Comparison of ENCODE assay signal across 8 cellular contexts in the genomic region with DNA sequence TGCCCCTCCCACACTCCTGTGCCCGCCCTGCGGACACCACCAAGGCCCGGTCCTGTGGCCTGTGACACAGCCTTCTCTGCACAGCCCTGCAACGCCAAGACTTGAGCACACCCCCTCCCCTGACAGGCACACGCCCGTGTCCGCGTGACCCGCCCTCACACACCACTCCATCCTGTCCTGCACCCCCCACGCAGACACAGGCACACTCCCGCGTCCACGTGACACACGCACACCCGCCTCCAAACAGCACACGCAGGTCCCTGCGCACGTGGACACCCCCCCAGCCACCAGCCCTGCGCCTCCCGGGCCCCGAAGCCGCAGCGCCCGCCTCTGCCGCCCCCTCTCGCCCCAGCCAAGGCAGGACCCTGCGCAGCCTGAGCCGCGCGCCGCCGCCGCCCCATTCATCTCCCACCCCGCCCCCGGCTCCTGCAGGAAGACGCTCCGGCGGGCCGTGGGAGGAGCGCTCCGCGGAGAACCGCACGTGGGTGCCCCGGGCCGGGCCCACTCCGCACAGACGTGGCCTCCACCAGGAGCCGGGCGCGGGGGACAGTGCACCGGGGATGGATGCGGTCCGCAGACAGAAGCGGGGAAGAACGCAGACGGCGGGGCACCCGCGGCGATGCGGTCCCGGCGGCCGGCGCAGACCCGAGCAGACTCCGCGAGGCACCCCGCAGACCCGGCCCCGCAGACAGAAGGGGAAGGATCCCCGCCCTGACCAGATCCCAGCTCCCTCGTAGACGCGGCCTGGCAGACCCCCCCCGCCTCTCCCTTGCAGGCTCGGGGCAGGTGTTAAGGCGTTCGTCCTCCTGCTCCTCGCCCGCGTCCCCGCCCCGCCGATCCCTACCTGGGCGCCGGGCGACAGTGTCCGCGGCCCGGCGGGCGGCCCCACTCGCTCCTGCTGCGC. TPM values are rescaled to one million over a fixed set of nuclear protein-coding genes. Genes with fewer than 3 reads are reported as not detected.
DNase-seq lines count a peak whose midpoint lies in the region; ATAC-seq and TF ChIP-seq lines count a peak whose summit lies in the region.

No MANE protein-coding gene starts in this region.

- H3K4me1 ChIP-seq in Panc1 (ENCODE audit: control insufficient read depth, insufficient read depth, low read length) = peaks cover 48% of the 10 kb centered on the region

- H3K27me3 ChIP-seq in Panc1 (ENCODE audit: control insufficient read depth, insufficient read depth, low read length) = no peaks in the 10 kb centered on the region

- H3K9me3 ChIP-seq in Panc1 (ENCODE audit: control insufficient read depth, insufficient read depth, low read depth, low read length) = no peaks in the 10 kb centered on the region

- CTCF ChIA-PET in Panc1 (lab: Charles Lee) = no interaction called here

- peak; percentile 28 for DNase-seq in NCI-H2196 (lab: John Stamatoyannopoulos, UW; ENCODE audit: unreplicated experiment)
- DNase-seq in NCI-H2196 treated with DMSO at 0.1 percent for 48 hours (lab: John Stamatoyannopoulos, UW; ENCODE audit: unreplicated experiment) = no peak
- DNase-seq in Panc1 (ENCODE audit: low read depth, low spot score) = no peak
- DNase-seq in activated T-helper 1 cell treated with anti-CD3 and anti-CD28 coated beads, Interleukin-2, amount 50 U/mL, for 16 hours (ENCODE audit: low read depth in 1 of 2, low spot score in 1 of 2) = peak; percentile 51 to 65
- DNase-seq in fibroblast of peridontal ligament (ENCODE audit: extremely low read depth) = peak; percentile 19

- H3K36me3 ChIP-seq in Panc1 (ENCODE audit: control insufficient read depth, insufficient read depth, low read length) = no peaks in the 10 kb centered on the region; the same call in 1 of the 2 replicates

- no peak overlapping the region for H3K27ac ChIP-seq in Panc1 (ENCODE audit: low read length)

- peaks cover 7% of the 10 kb centered on the region for H3K27me3 Mint-ChIP-seq in nephron (ENCODE audit: low read depth)
- H3K27me3 Mint-ChIP-seq in stimulated activated naive CD8-positive, alpha-beta T cell treated with anti-CD3 and anti-CD28 coated beads, Interleukin-15, Interleukin-2, amounts not matched to agents 100 ng/mL and 50 ng/mL, for 24 hours = peaks cover 7% of the 10 kb centered on the region

- H3K27ac Mint-ChIP-seq in nephron = peak overlapping the region in 1 of 3 experiments; percentile 2
- H3K27ac Mint-ChIP-seq in stimulated activated naive CD8-positive, alpha-beta T cell treated with anti-CD3 and anti-CD28 coated beads, Interleukin-15, Interleukin-2, amounts not matched to agents 100 ng/mL and 50 ng/mL, for 24 hours = no peak overlapping the region

- H3K4me3 ChIP-seq in Panc1 (ENCODE audit: low read depth in 2 of 2, low read length in 2 of 2) = peak overlapping the region; percentile 53 to 56

- no peaks in the 10 kb centered on the region for H3K9me3 Mint-ChIP-seq in nephron
- no peaks in the 10 kb centered on the region for H3K9me3 Mint-ChIP-seq in stimulated activated naive CD8-positive, alpha-beta T cell treated with anti-CD3 and anti-CD28 coated beads, Interleukin-15, Interleukin-2, amounts not matched to agents 100 ng/mL and 50 ng/mL, for 24 hours

- peak overlapping the region; percentile 74 to 82 (median 75) for H3K4me3 Mint-ChIP-seq in nephron
- peak overlapping the region; percentile 80 for H3K4me3 Mint-ChIP-seq in stimulated activated naive CD8-positive, alpha-beta T cell treated with anti-CD3 and anti-CD28 coated beads, Interleukin-15, Interleukin-2, amounts not matched to agents 100 ng/mL and 50 ng/mL, for 24 hours

- POLR2A ChIA-PET in Panc1 (lab: Charles Lee) = no interaction called here

- no TSS peak for BruUV-seq in Panc1 (replicated peaks; lab: Mats Ljungman, UMichigan)

- ATAC-seq in HG03095 (IDR thresholded peaks at IDR 0.05; ENCODE audit: unreplicated experiment) = peak; percentile 3
- ATAC-seq in Panc1 = peak; percentile 57

- H3K36me3 Mint-ChIP-seq in nephron (ENCODE audit: low read depth) = no peaks in the 10 kb centered on the region
- H3K36me3 Mint-ChIP-seq in stimulated activated naive CD8-positive, alpha-beta T cell treated with anti-CD3 and anti-CD28 coated beads, Interleukin-15, Interleukin-2, amounts not matched to agents 100 ng/mL and 50 ng/mL, for 24 hours (ENCODE audit: low read depth) = no peaks in the 10 kb centered on the region

- H3K4me1 Mint-ChIP-seq in nephron = peaks cover 65% of the 10 kb centered on the region
- H3K4me1 Mint-ChIP-seq in stimulated activated naive CD8-positive, alpha-beta T cell treated with anti-CD3 and anti-CD28 coated beads, Interleukin-15, Interleukin-2, amounts not matched to agents 100 ng/mL and 50 ng/mL, for 24 hours (ENCODE audit: low read depth) = peaks cover 36% of the 10 kb centered on the region

- no peak for TF ChIP-seq CTCF in Panc1 (IDR thresholded peaks at IDR 0.05)
- no peak for TF ChIP-seq CTCF in nephron (IDR thresholded peaks at IDR 0.05; ENCODE audit: unreplicated experiment in 3 of 3)

- intact Hi-C loops in Panc1 (cut with micrococcal nuclease; ENCODE audit: unreplicated experiment) = no loop called here

- in situ Hi-C loops in Panc1 (cut with HindIII; ENCODE audit: low pct_unique_long_range_greater_than_20kb, low sequenced_read_pairs) = no loop called here

RNA-seq across cellular contexts. Expression of a gene that starts 0.5 kb away (rescaled TPM):
- 6.7 TPM for total RNA-seq in Panc1 (2021; ENCODE audit: unreplicated experiment)
- 5.4 TPM for polyA plus RNA-seq in Panc1 (2012; ENCODE audit: insufficient read length)

RNA-seq across cellular contexts. Expression of a gene that starts 23.9 kb away (rescaled TPM):
- not detected for total RNA-seq in Panc1 (2021; ENCODE audit: unreplicated experiment)
- not detected for polyA plus RNA-seq in Panc1 (2012; ENCODE audit: insufficient read length)

RNA-seq across cellular contexts. Expression of a gene that starts 46.3 kb away (rescaled TPM):
- 28.1 TPM for total RNA-seq in Panc1 (2021; ENCODE audit: unreplicated experiment)
- polyA plus RNA-seq in Panc1 (2012; ENCODE audit: insufficient read length) = 11.9 TPM

Comparison
In these comparisons a context has a peak if more than half of its experiments do, and no peak if none do; other contexts are left out.
1. DNase-seq: peak in NCI-H2196 (single experiment), activated T-helper 1 cell treated with anti-CD3 and anti-CD28 coated beads, Interleukin-2, amount 50 U/mL, for 16 hours (2 of 2) and fibroblast of peridontal ligament (single experiment); none in NCI-H2196 treated with DMSO at 0.1 percent for 48 hours (single experiment) and Panc1 (single experiment).